Comparison of ENCODE assay signal across 1 cellular context in the genomic region with DNA sequence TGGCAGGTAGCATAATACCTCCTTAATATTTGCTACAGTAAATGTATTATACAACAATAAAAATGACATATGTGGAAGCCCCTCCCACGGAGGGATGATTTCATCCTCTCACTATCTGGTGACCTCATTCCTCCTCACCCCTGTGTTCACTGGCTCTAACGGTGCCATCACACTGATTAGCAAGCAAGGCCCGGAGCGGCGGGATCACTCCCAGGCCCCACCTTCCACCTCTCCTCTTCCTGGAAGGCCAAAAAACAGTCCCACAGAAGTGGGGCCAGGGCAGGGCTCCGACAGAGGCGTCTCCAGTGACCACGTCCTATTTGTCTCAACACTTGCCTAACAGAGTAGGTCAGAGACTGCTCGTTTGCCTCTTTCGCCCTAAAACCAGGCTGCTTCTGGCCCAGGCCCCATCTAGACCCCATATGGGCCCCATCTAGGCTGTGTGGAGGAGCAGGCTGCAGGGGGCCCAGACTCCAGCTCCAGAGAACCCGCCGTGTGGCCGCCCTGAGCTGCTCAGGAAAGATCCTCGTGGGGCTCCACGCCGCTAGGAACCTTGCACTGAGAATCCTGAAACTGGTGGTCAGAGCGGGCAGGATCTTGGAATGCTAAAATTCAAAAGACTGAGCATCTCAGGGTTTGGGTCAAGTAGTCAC.
A peak's percentile ranks its signal among the peaks of the same experiment; 100 is the strongest.
TF ChIP-seq lines count a peak whose summit lies in the region.

No MANE protein-coding gene starts in this region.

TF ChIP-seq in K562, 482 proteins besides CTCF, POLR2A, EP300 and RAD21 (continued from another document and continues in another):
- TF ChIP-seq, protein P1, sequence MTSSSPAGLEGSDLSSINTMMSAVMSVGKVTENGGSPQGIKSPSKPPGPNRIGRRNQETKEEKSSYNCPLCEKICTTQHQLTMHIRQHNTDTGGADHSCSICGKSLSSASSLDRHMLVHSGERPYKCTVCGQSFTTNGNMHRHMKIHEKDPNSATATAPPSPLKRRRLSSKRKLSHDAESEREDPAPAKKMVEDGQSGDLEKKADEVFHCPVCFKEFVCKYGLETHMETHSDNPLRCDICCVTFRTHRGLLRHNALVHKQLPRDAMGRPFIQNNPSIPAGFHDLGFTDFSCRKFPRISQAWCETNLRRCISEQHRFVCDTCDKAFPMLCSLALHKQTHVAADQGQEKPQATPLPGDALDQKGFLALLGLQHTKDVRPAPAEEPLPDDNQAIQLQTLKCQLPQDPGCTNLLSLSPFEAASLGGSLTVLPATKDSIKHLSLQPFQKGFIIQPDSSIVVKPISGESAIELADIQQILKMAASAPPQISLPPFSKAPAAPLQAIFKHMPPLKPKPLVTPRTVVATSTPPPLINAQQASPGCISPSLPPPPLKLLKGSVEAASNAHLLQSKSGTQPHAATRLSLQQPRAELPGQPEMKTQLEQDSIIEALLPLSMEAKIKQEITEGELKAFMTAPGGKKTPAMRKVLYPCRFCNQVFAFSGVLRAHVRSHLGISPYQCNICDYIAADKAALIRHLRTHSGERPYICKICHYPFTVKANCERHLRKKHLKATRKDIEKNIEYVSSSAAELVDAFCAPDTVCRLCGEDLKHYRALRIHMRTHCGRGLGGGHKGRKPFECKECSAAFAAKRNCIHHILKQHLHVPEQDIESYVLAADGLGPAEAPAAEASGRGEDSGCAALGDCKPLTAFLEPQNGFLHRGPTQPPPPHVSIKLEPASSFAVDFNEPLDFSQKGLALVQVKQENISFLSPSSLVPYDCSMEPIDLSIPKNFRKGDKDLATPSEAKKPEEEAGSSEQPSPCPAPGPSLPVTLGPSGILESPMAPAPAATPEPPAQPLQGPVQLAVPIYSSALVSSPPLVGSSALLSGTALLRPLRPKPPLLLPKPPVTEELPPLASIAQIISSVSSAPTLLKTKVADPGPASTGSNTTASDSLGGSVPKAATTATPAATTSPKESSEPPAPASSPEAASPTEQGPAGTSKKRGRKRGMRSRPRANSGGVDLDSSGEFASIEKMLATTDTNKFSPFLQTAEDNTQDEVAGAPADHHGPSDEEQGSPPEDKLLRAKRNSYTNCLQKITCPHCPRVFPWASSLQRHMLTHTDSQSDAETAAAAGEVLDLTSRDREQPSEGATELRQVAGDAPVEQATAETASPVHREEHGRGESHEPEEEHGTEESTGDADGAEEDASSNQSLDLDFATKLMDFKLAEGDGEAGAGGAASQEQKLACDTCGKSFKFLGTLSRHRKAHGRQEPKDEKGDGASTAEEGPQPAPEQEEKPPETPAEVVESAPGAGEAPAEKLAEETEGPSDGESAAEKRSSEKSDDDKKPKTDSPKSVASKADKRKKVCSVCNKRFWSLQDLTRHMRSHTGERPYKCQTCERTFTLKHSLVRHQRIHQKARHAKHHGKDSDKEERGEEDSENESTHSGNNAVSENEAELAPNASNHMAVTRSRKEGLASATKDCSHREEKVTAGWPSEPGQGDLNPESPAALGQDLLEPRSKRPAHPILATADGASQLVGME (CRISPR knock-in tag; IDR thresholded peaks at IDR 0.05): no peak
- TF ChIP-seq ADNP (tag; IDR thresholded peaks at IDR 0.05): no peak
- TF ChIP-seq GABPB2 (CRISPR knock-in tag; conservative IDR thresholded peaks at IDR 0.05): no peak
- TF ChIP-seq, protein P2, sequence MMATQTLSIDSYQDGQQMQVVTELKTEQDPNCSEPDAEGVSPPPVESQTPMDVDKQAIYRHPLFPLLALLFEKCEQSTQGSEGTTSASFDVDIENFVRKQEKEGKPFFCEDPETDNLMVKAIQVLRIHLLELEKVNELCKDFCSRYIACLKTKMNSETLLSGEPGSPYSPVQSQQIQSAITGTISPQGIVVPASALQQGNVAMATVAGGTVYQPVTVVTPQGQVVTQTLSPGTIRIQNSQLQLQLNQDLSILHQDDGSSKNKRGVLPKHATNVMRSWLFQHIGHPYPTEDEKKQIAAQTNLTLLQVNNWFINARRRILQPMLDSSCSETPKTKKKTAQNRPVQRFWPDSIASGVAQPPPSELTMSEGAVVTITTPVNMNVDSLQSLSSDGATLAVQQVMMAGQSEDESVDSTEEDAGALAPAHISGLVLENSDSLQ (IDR thresholded peaks at IDR 0.05): peak; percentile 46; the same call in 1 of the 2 replicates
- TF ChIP-seq RNF2 (IDR thresholded peaks at IDR 0.05): peak; percentile 57; the same call in 1 of the 2 replicates
- TF ChIP-seq, protein P3, sequence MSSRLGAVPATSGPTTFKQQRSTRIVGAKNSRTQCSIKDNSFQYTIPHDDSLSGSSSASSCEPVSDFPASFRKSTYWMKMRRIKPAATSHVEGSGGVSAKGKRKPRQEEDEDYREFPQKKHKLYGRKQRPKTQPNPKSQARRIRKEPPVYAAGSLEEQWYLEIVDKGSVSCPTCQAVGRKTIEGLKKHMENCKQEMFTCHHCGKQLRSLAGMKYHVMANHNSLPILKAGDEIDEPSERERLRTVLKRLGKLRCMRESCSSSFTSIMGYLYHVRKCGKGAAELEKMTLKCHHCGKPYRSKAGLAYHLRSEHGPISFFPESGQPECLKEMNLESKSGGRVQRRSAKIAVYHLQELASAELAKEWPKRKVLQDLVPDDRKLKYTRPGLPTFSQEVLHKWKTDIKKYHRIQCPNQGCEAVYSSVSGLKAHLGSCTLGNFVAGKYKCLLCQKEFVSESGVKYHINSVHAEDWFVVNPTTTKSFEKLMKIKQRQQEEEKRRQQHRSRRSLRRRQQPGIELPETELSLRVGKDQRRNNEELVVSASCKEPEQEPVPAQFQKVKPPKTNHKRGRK (tag; IDR thresholded peaks at IDR 0.05): no peak
- TF ChIP-seq, protein P4, sequence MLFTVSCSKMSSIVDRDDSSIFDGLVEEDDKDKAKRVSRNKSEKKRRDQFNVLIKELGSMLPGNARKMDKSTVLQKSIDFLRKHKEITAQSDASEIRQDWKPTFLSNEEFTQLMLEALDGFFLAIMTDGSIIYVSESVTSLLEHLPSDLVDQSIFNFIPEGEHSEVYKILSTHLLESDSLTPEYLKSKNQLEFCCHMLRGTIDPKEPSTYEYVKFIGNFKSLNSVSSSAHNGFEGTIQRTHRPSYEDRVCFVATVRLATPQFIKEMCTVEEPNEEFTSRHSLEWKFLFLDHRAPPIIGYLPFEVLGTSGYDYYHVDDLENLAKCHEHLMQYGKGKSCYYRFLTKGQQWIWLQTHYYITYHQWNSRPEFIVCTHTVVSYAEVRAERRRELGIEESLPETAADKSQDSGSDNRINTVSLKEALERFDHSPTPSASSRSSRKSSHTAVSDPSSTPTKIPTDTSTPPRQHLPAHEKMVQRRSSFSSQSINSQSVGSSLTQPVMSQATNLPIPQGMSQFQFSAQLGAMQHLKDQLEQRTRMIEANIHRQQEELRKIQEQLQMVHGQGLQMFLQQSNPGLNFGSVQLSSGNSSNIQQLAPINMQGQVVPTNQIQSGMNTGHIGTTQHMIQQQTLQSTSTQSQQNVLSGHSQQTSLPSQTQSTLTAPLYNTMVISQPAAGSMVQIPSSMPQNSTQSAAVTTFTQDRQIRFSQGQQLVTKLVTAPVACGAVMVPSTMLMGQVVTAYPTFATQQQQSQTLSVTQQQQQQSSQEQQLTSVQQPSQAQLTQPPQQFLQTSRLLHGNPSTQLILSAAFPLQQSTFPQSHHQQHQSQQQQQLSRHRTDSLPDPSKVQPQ (CRISPR knock-in tag; IDR thresholded peaks at IDR 0.05; ENCODE audit: borderline replicate concordance): no peak
- TF ChIP-seq, protein P5, sequence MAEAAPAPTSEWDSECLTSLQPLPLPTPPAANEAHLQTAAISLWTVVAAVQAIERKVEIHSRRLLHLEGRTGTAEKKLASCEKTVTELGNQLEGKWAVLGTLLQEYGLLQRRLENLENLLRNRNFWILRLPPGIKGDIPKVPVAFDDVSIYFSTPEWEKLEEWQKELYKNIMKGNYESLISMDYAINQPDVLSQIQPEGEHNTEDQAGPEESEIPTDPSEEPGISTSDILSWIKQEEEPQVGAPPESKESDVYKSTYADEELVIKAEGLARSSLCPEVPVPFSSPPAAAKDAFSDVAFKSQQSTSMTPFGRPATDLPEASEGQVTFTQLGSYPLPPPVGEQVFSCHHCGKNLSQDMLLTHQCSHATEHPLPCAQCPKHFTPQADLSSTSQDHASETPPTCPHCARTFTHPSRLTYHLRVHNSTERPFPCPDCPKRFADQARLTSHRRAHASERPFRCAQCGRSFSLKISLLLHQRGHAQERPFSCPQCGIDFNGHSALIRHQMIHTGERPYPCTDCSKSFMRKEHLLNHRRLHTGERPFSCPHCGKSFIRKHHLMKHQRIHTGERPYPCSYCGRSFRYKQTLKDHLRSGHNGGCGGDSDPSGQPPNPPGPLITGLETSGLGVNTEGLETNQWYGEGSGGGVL (CRISPR knock-in tag; IDR thresholded peaks at IDR 0.05): no peak
- TF ChIP-seq HNRNPH1 (optimal IDR thresholded peaks at IDR 0.05; ENCODE audit: low read depth, low read length): no peak
- TF ChIP-seq ZNF707 (CRISPR knock-in tag; conservative IDR thresholded peaks at IDR 0.05): no peak
- TF ChIP-seq ESRRA (IDR thresholded peaks at IDR 0.05; ENCODE audit: borderline replicate concordance, low read depth): 0 out of 2 replicates have a peak, but pooled peaks have one; percentile 11
- TF ChIP-seq, protein P6, sequence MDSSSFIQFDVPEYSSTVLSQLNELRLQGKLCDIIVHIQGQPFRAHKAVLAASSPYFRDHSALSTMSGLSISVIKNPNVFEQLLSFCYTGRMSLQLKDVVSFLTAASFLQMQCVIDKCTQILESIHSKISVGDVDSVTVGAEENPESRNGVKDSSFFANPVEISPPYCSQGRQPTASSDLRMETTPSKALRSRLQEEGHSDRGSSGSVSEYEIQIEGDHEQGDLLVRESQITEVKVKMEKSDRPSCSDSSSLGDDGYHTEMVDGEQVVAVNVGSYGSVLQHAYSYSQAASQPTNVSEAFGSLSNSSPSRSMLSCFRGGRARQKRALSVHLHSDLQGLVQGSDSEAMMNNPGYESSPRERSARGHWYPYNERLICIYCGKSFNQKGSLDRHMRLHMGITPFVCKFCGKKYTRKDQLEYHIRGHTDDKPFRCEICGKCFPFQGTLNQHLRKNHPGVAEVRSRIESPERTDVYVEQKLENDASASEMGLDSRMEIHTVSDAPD (CRISPR knock-in tag; IDR thresholded peaks at IDR 0.05): no peak
- peak; percentile 37; the same call in 1 of the 2 replicates for TF ChIP-seq SP1 (CRISPR knock-in tag; IDR thresholded peaks at IDR 0.05)
- TF ChIP-seq, protein P7, sequence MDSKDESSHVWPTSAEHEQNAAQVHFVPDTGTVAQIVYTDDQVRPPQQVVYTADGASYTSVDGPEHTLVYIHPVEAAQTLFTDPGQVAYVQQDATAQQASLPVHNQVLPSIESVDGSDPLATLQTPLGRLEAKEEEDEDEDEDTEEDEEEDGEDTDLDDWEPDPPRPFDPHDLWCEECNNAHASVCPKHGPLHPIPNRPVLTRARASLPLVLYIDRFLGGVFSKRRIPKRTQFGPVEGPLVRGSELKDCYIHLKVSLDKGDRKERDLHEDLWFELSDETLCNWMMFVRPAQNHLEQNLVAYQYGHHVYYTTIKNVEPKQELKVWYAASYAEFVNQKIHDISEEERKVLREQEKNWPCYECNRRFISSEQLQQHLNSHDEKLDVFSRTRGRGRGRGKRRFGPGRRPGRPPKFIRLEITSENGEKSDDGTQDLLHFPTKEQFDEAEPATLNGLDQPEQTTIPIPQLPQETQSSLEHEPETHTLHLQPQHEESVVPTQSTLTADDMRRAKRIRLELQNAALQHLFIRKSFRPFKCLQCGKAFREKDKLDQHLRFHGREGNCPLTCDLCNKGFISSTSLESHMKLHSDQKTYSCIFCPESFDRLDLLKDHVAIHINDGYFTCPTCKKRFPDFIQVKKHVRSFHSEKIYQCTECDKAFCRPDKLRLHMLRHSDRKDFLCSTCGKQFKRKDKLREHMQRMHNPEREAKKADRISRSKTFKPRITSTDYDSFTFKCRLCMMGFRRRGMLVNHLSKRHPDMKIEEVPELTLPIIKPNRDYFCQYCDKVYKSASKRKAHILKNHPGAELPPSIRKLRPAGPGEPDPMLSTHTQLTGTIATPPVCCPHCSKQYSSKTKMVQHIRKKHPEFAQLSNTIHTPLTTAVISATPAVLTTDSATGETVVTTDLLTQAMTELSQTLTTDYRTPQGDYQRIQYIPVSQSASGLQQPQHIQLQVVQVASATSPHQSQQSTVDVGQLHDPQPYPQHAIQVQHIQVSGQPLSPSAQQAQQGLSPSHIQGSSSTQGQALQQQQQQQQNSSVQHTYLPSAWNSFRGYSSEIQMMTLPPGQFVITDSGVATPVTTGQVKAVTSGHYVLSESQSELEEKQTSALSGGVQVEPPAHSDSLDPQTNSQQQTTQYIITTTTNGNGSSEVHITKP (IDR thresholded peaks at IDR 0.05; ENCODE audit: partially characterized antibody): peak; percentile 65
- TF ChIP-seq ZNF212 (CRISPR knock-in tag; IDR thresholded peaks at IDR 0.05): peak; percentile 60; the same call in 1 of the 2 replicates
- TF ChIP-seq, protein P8, sequence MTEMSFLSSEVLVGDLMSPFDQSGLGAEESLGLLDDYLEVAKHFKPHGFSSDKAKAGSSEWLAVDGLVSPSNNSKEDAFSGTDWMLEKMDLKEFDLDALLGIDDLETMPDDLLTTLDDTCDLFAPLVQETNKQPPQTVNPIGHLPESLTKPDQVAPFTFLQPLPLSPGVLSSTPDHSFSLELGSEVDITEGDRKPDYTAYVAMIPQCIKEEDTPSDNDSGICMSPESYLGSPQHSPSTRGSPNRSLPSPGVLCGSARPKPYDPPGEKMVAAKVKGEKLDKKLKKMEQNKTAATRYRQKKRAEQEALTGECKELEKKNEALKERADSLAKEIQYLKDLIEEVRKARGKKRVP (CRISPR knock-in tag; IDR thresholded peaks at IDR 0.05): 0 out of 2 replicates have a peak, but pooled peaks have one; percentile 54
- TF ChIP-seq ZNF146 (CRISPR knock-in tag; IDR thresholded peaks at IDR 0.05; ENCODE audit: unreplicated experiment): no peak
- TF ChIP-seq FOXK1 (CRISPR knock-in tag; IDR thresholded peaks at IDR 0.05; ENCODE audit: borderline replicate concordance): peak; percentile 79; the same call in 1 of the 2 replicates
- TF ChIP-seq ZNF263 (CRISPR knock-in tag; IDR thresholded peaks at IDR 0.05; ENCODE audit: borderline replicate concordance): no peak
- no peak for TF ChIP-seq ELF2 (CRISPR knock-in tag; IDR thresholded peaks at IDR 0.05)
- TF ChIP-seq ZNF324 (CRISPR knock-in tag; IDR thresholded peaks at IDR 0.05): peak; percentile 31; the same call in 1 of the 2 replicates
- TF ChIP-seq ZFP1 (CRISPR knock-in tag; IDR thresholded peaks at IDR 0.05): no peak
- no peak for TF ChIP-seq ZNF232 (CRISPR knock-in tag; IDR thresholded peaks at IDR 0.05)
- TF ChIP-seq RFX1 (IDR thresholded peaks at IDR 0.05): no peak
- TF ChIP-seq CBFB (CRISPR knock-in tag; IDR thresholded peaks at IDR 0.05): no peak
- TF ChIP-seq ZNF384 (IDR thresholded peaks at IDR 0.05; ENCODE audit: low read depth, low read length): 0 out of 2 replicates have a peak, but pooled peaks have one; percentile 22
- peak in 1 of 2 experiments; percentile 36; a peak in 1 of 4 replicates for TF ChIP-seq NRF1 (conservative IDR thresholded peaks at IDR 0.05 in 1 of 2, IDR thresholded peaks at IDR 0.05 in 1 of 2)
- TF ChIP-seq ZNF197 (CRISPR knock-in tag; IDR thresholded peaks at IDR 0.05; ENCODE audit: low read depth): no peak
- no peak for TF ChIP-seq MAFF (IDR thresholded peaks at IDR 0.05; ENCODE audit: low read length)
- TF ChIP-seq ZNF175 (CRISPR knock-in tag; IDR thresholded peaks at IDR 0.05; ENCODE audit: low read depth): peak; percentile 50; the same call in 1 of the 2 replicates
